ENCODE assay signal across 26 cellular contexts in the genomic region with DNA sequence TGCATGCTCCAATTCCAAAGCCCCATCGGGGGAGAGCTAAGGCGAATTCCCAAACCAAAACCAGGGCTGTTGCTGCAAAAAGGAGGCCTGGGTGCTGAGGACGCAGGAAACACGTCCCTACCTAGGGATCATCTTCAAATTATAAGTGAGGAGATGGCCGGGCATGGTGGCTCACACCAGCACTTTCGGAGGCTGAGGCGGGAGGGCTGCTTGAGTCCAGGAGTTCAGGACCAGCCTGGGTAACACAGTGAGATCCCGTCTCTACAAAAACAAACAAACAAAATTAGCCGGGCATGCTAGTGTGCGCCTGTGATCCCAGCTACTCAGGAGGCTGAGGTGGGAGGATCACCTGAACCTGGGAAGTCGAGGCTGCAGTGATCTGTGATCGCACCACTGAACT.
"Had no signal": no experiment of that assay in that cellular context is flagged by ENCODE, and none has a peak within 500 bp of the region (broad histone marks: within the 10 kb centered on the region; RNA-seq: fewer than 3 reads in every experiment).

No MANE protein-coding gene starts in this region.

- H3K9ac ChIP-seq: SK-N-SH had no signal

- H3K4me3 ChIP-seq: adrenal gland, K562, SJSA1 had no signal

- H3K4me1 ChIP-seq: adrenal gland, SJSA1 had no signal

- H3K27me3 ChIP-seq: adrenal gland, SJSA1 had no signal

- ATAC-seq: activated CD8-positive, alpha-beta T cell treated with anti-CD3 and anti-CD28 coated beads for 36 hours; activated naive CD4-positive, alpha-beta T cell treated with anti-CD3 and anti-CD28 coated beads, Interleukin-2, amount 50 U/mL, for 72 hours; K562; Panc1 had no signal

- H3K4me2 ChIP-seq: SK-N-SH had no signal

- H3K4me1 Mint-ChIP-seq: activated CD4-positive, alpha-beta T cell treated with anti-CD3 and anti-CD28 coated beads, Interleukin-2, amount 10 ng/mL, durations not matched to agents 24 days and 14 days had no signal

- DNase-seq: activated CD4-positive, alpha-beta T cell treated with anti-CD3 and anti-CD28 coated beads, Interleukin-2, amount 10 ng/mL, durations not matched to agents 24 days and 14 days; activated CD4-positive, alpha-beta T cell treated with anti-CD3 and anti-CD28 coated beads, Interleukin-2, amount 50 U/mL, for 4 hours; activated CD8-positive, alpha-beta T cell treated with anti-CD3 and anti-CD28 coated beads for 36 hours; activated gamma-delta T cell treated with Interleukin-2 at 50 U/mL for 16 hours; activated naive CD4-positive, alpha-beta T cell treated with anti-CD3 and anti-CD28 coated beads for 36 hours; activated T-cell treated with anti-CD3 and anti-CD28 coated beads, Interleukin-2, amount 50 U/mL, for 24 hours; adrenal gland; Karpas-422; NCI-H1105; NCI-H1417 treated with DMSO at 0.1 percent for 48 hours; NCI-H187 treated with DMSO at 0.1 percent for 48 hours; NCI-H2081; NCI-H2171 treated with DMSO at 0.1 percent for 48 hours; NCI-H2227 treated with DMSO at 0.1 percent for 48 hours; NCI-H446 treated with DMSO at 0.1 percent for 48 hours; NCI-H524 treated with DMSO at 0.1 percent for 48 hours; SHP77 treated with DMSO at 0.1 percent for 48 hours; SK-N-SH had no signal

- H3K4me3 Mint-ChIP-seq: activated CD4-positive, alpha-beta T cell treated with anti-CD3 and anti-CD28 coated beads, Interleukin-2, amount 10 ng/mL, durations not matched to agents 24 days and 14 days; activated CD8-positive, alpha-beta T cell treated with anti-CD3 and anti-CD28 coated beads for 36 hours; activated naive CD4-positive, alpha-beta T cell treated with anti-CD3 and anti-CD28 coated beads for 36 hours; activated T-cell treated with anti-CD3 and anti-CD28 coated beads, Interleukin-2, amount 50 U/mL, for 24 hours; brain; T-helper 1 cell treated with Interleukin-12 subunit alpha and Interleukin-12 subunit beta and Interleukin-4 antibody, amounts not matched to agents 30 μg/mL and 1 μg/mL, for 36 hours; T-helper 2 cell treated with Interferon-gamma antibody and Interleukin-4, amounts not matched to agents 5 μg/mL and 100 μg/mL, for 36 hours had no signal

- H3K27ac ChIP-seq: adrenal gland, SJSA1 had no signal

- H3K9me3 Mint-ChIP-seq: activated CD4-positive, alpha-beta T cell treated with anti-CD3 and anti-CD28 coated beads, Interleukin-2, amount 10 ng/mL, durations not matched to agents 24 days and 14 days; activated CD8-positive, alpha-beta T cell treated with anti-CD3 and anti-CD28 coated beads for 36 hours; activated naive CD4-positive, alpha-beta T cell treated with anti-CD3 and anti-CD28 coated beads for 36 hours; activated naive CD4-positive, alpha-beta T cell treated with anti-CD3 and anti-CD28 coated beads, Interleukin-2, amount 50 U/mL, for 72 hours; activated T-cell treated with anti-CD3 and anti-CD28 coated beads, Interleukin-2, amount 50 U/mL, for 24 hours; brain; T-helper 1 cell treated with Interleukin-12 subunit alpha and Interleukin-12 subunit beta and Interleukin-4 antibody, amounts not matched to agents 30 μg/mL and 1 μg/mL, for 36 hours; T-helper 2 cell treated with Interferon-gamma antibody and Interleukin-4, amounts not matched to agents 5 μg/mL and 100 μg/mL, for 36 hours had no signal

- H3K36me3 ChIP-seq: adrenal gland, SJSA1 had no signal

- H3K27ac Mint-ChIP-seq: activated CD4-positive, alpha-beta T cell treated with anti-CD3 and anti-CD28 coated beads, Interleukin-2, amount 10 ng/mL, durations not matched to agents 24 days and 14 days; activated CD8-positive, alpha-beta T cell treated with anti-CD3 and anti-CD28 coated beads for 36 hours; activated naive CD4-positive, alpha-beta T cell treated with anti-CD3 and anti-CD28 coated beads for 36 hours; activated naive CD4-positive, alpha-beta T cell treated with anti-CD3 and anti-CD28 coated beads, Interleukin-2, amount 50 U/mL, for 72 hours; activated T-cell treated with anti-CD3 and anti-CD28 coated beads, Interleukin-2, amount 50 U/mL, for 24 hours; T-helper 1 cell treated with Interleukin-12 subunit alpha and Interleukin-12 subunit beta and Interleukin-4 antibody, amounts not matched to agents 30 μg/mL and 1 μg/mL, for 36 hours; T-helper 2 cell treated with Interferon-gamma antibody and Interleukin-4, amounts not matched to agents 5 μg/mL and 100 μg/mL, for 36 hours had no signal

- H3K9me3 ChIP-seq: adrenal gland, SJSA1, SK-N-SH had no signal

- FAIRE-seq: K562, TTC549 had no signal

- H3K36me3 Mint-ChIP-seq: activated naive CD4-positive, alpha-beta T cell treated with anti-CD3 and anti-CD28 coated beads, Interleukin-2, amount 50 U/mL, for 72 hours had no signal

- H3K27me3 Mint-ChIP-seq: activated CD8-positive, alpha-beta T cell treated with anti-CD3 and anti-CD28 coated beads for 36 hours; activated T-cell treated with anti-CD3 and anti-CD28 coated beads, Interleukin-2, amount 50 U/mL, for 24 hours had no signal
